Comparison of ENCODE assay signal across 8 cellular contexts in genomic region chr16:425082-425718, GRCh38. TPM values are rescaled to one million over a fixed set of nuclear protein-coding genes. Genes with fewer than 3 reads are reported as not detected.
DNase-seq lines count a peak whose midpoint lies in the region; ATAC-seq and TF ChIP-seq lines count a peak whose summit lies in the region.

RAB11FIP3 (plus strand) TSS chr16:425649; CDS start chr16:426007, 358 bp downstream.

- H3F3A ChIP-seq in GM23248 (ENCODE audit: insufficient read depth), result peaks cover 17% of the 10 kb centered on the region; the same call in 1 of the 2 replicates

- no peaks in the 10 kb centered on the region for H3K9me2 ChIP-seq in GM23248 (ENCODE audit: insufficient read depth)

- H3K4me3 ChIP-seq in GM23248, result peak within 1 kb of the TSS; percentile 77
- peak within 1 kb of the TSS; percentile 80 to 87 for H3K4me3 ChIP-seq in gastroesophageal sphincter
- peak within 1 kb of the TSS; percentile 80 for H3K4me3 ChIP-seq in suprapubic skin

- in situ Hi-C loops in GM23248 (cut with MboI), result no loop called here
- in situ Hi-C loops in SK-MEL-5 (cut with HindIII; ENCODE audit: low pct_unique_long_range_greater_than_20kb, low sequenced_read_pairs), result no loop called here

- H3K27ac ChIP-seq in GM23248, result peak within 1 kb of the TSS; percentile 93
- H3K27ac ChIP-seq in gastroesophageal sphincter, result peak within 1 kb of the TSS; percentile 81 to 98 (median 92)
- H3K27ac ChIP-seq in suprapubic skin, result peak within 1 kb of the TSS; percentile 92

- DNase-seq in ELF-1 (ENCODE audit: low read depth, low spot score) (peak; percentile 87), GM23248 (peak; percentile 91), LoVo (ENCODE audit: low spot score) (peak; percentile 87), SK-MEL-5 (ENCODE audit: low read depth, low spot score) (peak; percentile 57), occipital lobe (lab: John Stamatoyannopoulos, UW) (peak; percentile 78), suprapubic skin (ENCODE audit: low spot score in 2 of 2) (peak; percentile 88 to 90)
- peak; percentile 86 for DNase-seq in activated naive CD4-positive, alpha-beta T cell treated with Interleukin-2 at 50 U/mL for 16 hours

- peaks cover 41% of the 10 kb centered on the region for H3K79me2 ChIP-seq in GM23248 (ENCODE audit: insufficient read depth)

- H3K9ac ChIP-seq in GM23248, result peak within 1 kb of the TSS; percentile 82

- H3K27me3 ChIP-seq in GM23248 (replicated peaks; ENCODE audit: insufficient read depth) (no peaks in the 10 kb centered on the region), gastroesophageal sphincter (no peaks in the 10 kb centered on the region), suprapubic skin (no peaks in the 10 kb centered on the region)

- 1% methylated on average over 56 to 77 of the region's 77 CpGs for whole genome bisulfite sequencing in GM23248 (ENCODE audit: low coverage in 1 of 2, low lambda C conversion rate in 2 of 2, missing lambda C conversion rate in 2 of 2), 2 experiments
- WGBS in gastroesophageal sphincter (ENCODE audit: low coverage in 1 of 2), 2 donors, result no CpG with 5 or more reads among the region's 77 CpGs
- whole genome bisulfite sequencing in suprapubic skin, result 0% methylated on average over 15 of the region's 77 CpGs

- 0 out of 2 replicates have a peak, but pooled peaks cover 6% of the 10 kb centered on the region for H4K20me1 ChIP-seq in GM23248 (ENCODE audit: insufficient read depth)

- TF ChIP-seq EP300 in gastroesophageal sphincter (IDR thresholded peaks at IDR 0.05) (peak; percentile 47), suprapubic skin (IDR thresholded peaks at IDR 0.05) (no peak)

- TF ChIP-seq CTCF in gastroesophageal sphincter (IDR thresholded peaks at IDR 0.05) (peak in 2 of 4 experiments; percentile 21 to 54), suprapubic skin (IDR thresholded peaks at IDR 0.05) (peak in 1 of 2 donors; percentile 16)

- H3K36me3 ChIP-seq in GM23248 (ENCODE audit: low read depth) (no peaks in the 10 kb centered on the region), gastroesophageal sphincter (peaks cover 0 to 8% of the 10 kb centered on the region in 2 donors), suprapubic skin (no peaks in the 10 kb centered on the region)

- H3K4me1 ChIP-seq in GM23248 (ENCODE audit: insufficient read depth) (peaks cover 28% of the 10 kb centered on the region), gastroesophageal sphincter (peaks cover 0 to 62% (median 19%) of the 10 kb centered on the region in 3 donors), suprapubic skin (peaks cover 39% of the 10 kb centered on the region)

- peak within 1 kb of the TSS; percentile 86 for H2AFZ ChIP-seq in GM23248

- H3K9me3 ChIP-seq in GM23248 (ENCODE audit: low read depth) (no peaks in the 10 kb centered on the region), gastroesophageal sphincter (no peaks in the 10 kb centered on the region), suprapubic skin (no peaks in the 10 kb centered on the region)

- TF ChIP-seq POLR2A in gastroesophageal sphincter (IDR thresholded peaks at IDR 0.05), result peak; percentile 69 to 79
- TF ChIP-seq POLR2A in suprapubic skin (IDR thresholded peaks at IDR 0.05), result peak in 1 of 2 donors; percentile 46

- ATAC-seq in gastroesophageal sphincter, result peak; percentile 84

- H3K4me2 ChIP-seq in GM23248 (ENCODE audit: unreplicated experiment), result peak within 1 kb of the TSS; percentile 99

RNA-seq across cellular contexts. Expression of gene RAB11FIP3, which starts in this region (rescaled TPM):
- 27.8 and 33.5 TPM in 2 replicates for total RNA-seq in GM23248 (2014; rRNA removed; shearing (Covaris generic))
- polyA plus RNA-seq in GM23248 (2016; fragmentation: Nextera tagmentation; extraction: Ambion mirVana), result 0.46 and 1.2 TPM in 2 replicates
- total RNA-seq in SK-MEL-5 (2014; rRNA removed; shearing (Covaris generic)), result 10.0 and 10.5 TPM in 2 replicates
- 18.7 and 23.5 TPM in 2 replicates for polyA plus RNA-seq in SK-MEL-5 (2015; cell fraction: cytosol; rRNA removed)
- polyA plus RNA-seq in SK-MEL-5 (2015; cell fraction: nucleus; rRNA removed), result 35.1 and 41.8 TPM in 2 replicates
- total RNA-seq in gastroesophageal sphincter (10 to 100 TPM; 47.4 to 88.9 (median 58.6) TPM), occipital lobe (25.6 TPM), suprapubic skin (10 to 100 TPM; 20.7 to 62.5 (median 29.1) TPM)

Comparison
In these comparisons a context has a peak if more than half of its experiments do, and no peak if none do; other contexts are left out.
1. Peak in every context shown above with its lines: DNase-seq, ATAC-seq, H3K4me3 ChIP-seq and H3K27ac ChIP-seq.